Comparison of ENCODE assay signal across 35 cellular contexts in the genomic region with DNA sequence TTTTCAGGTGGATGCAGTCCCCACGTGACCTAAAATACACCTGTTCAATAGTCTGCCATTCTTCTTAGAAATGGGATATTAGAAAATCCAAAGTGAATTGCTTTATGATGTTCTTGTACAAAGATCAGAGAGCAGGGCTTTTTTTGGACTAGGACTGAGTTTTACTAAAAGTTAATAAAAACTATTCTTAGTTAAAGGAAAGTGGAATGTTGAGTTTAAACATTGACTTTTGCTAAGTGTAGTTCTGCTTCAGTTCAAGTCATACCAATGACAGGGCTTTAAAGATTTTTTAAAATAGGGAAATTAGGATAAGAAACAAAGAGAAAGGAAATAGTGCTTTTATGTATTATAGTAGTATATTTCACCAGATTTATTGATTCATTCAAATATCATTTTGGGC. TPM values are rescaled to one million over a fixed set of nuclear protein-coding genes. Genes with fewer than 3 reads are reported as not detected.
"Had no signal": no experiment of that assay in that cellular context is flagged by ENCODE, and none has a peak within 500 bp of the region (broad histone marks: within the 10 kb centered on the region; RNA-seq: fewer than 3 reads in every experiment).

Gene SLC22A24 (minus strand): TSS at position 101 of the 400 bp plus-strand sequence. CDS start 442 bp downstream, outside the sequence.

- H3K27ac ChIP-seq: colonic mucosa, epithelial cell of prostate, esophagus muscularis mucosa, foreskin keratinocyte, gastroesophageal sphincter, hepatocyte, neural progenitor cell, right atrium auricular region, sigmoid colon, stomach had no signal

- H3K9me3 ChIP-seq: colonic mucosa, esophagus muscularis mucosa, gastroesophageal sphincter, heart left ventricle, mucosa of descending colon, right atrium auricular region, sigmoid colon, stomach, thyroid gland had no signal

- H3K4me3 ChIP-seq: colonic mucosa, esophagus muscularis mucosa, gastroesophageal sphincter, heart left ventricle, hepatocyte, lung, mucosa of descending colon, neural progenitor cell, right atrium auricular region, sigmoid colon, stomach, thyroid gland had no signal

- DNase-seq: colonic mucosa; foreskin keratinocyte; heart left ventricle; kidney glomerular epithelial cell; left colon; left ventricle myocardium superior; mesenchymal stem cell; mucosa of descending colon; naive B cell; sigmoid colon; stimulated activated CD4-positive, alpha-beta T cell treated with anti-CD3 and anti-CD28 coated beads, Interleukin-2, amount 100 ng/mL, for 24 hours; stimulated activated CD4-positive, alpha-beta T cell treated with anti-CD3 and anti-CD28 coated beads, Interleukin-4, amount 100 ng/mL, for 24 hours; stimulated activated naive CD4-positive, alpha-beta T cell treated with Interleukin-2 at 50 U/mL for 16 hours; stomach; thyroid gland had no signal

- FAIRE-seq: islet of Langerhans had no signal

- H2AFZ ChIP-seq: hepatocyte, neural progenitor cell, parathyroid adenoma had no signal

- H3K36me3 ChIP-seq: colonic mucosa, esophagus muscularis mucosa, gastroesophageal sphincter, heart left ventricle, neural progenitor cell, right atrium auricular region, sigmoid colon, stomach, thyroid gland had no signal

- H3K79me2 ChIP-seq: hepatocyte, parathyroid adenoma had no signal

- H3K4me2 ChIP-seq: hepatocyte, neural progenitor cell had no signal

- H3K4me1 ChIP-seq: colonic mucosa, esophagus muscularis mucosa, gastroesophageal sphincter, parathyroid adenoma, right atrium auricular region, sigmoid colon, stomach, thyroid gland had no signal

- H3K9ac ChIP-seq: neural progenitor cell, parathyroid adenoma had no signal

- ATAC-seq: foreskin keratinocyte; gastroesophageal sphincter; heart left ventricle; left colon; left ventricle myocardium superior; mucosa of descending colon; natural killer cell treated with Interleukin-12 subunit alpha and Interleukin-12 subunit beta and Interleukin-15 and Interleukin-18, amount 100 ng/mL, for 72 hours; stimulated activated effector memory CD8-positive, alpha-beta T cell treated with anti-CD3 and anti-CD28 coated beads, Interleukin-12 subunit alpha, Interleukin-12 subunit beta, amount 100 ng/mL, for 72 hours had no signal

- H3K27me3 ChIP-seq: colonic mucosa, esophagus muscularis mucosa, foreskin keratinocyte, gastroesophageal sphincter, heart left ventricle, hepatocyte, neural progenitor cell, right atrium auricular region, sigmoid colon, thyroid gland had no signal

RNA-seq across cellular contexts. Expression of gene SLC22A24, which starts in this region (rescaled TPM):
- total RNA-seq: chondrocyte; colonic mucosa; esophagus muscularis mucosa; fibroblast of lung; foreskin keratinocyte; gastroesophageal sphincter; heart left ventricle; left colon; left ventricle myocardium superior; lung; mesothelial cell of epicardium; mucosa of descending colon; natural killer cell treated with Interleukin-12 subunit alpha and Interleukin-12 subunit beta and Interleukin-15 and Interleukin-18, amount 100 ng/mL, for 72 hours; osteoblast; progenitor cell of endocrine pancreas; right atrium auricular region; sigmoid colon; skeletal muscle tissue; stomach; subcutaneous adipose tissue; temporal lobe; thyroid gland; urinary bladder had no signal
- polyA plus RNA-seq: fibroblast of lung, foreskin keratinocyte, heart left ventricle, hepatocyte, lung, sigmoid colon, stomach, urinary bladder had no signal
